In the genomic region with DNA sequence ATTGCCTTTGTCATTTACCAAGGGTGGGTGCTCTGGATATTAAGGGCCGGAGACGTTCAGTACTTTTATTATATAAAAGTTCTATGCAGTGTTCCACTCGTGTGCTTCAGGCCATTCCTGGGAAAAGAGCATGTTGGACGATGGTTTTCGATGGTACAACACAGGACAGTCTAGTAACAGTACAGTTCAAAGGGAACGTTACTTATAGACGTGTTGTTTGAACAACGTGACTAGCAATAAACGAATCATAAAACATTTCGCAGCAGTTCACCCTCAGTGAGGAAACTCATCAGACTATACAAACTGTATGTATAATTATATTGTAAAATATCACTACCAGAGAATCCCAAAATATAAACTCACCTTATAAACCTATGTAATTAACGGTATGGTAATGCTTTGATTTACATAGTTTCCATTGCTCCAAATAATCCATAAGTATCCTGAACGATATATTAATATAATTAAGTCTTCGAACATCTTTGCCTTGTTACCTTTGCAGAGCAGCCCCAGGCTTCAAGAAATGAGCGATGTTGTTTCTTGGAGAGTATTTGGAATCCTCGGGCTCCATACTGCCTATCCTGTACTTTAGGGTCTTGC, we compare ENCODE assay signal across 8 cellular contexts. TPM values are rescaled to one million over a fixed set of nuclear protein-coding genes. Genes with fewer than 3 reads are reported as not detected.
DNase-seq lines count a peak whose midpoint lies in the region; ATAC-seq and TF ChIP-seq lines count a peak whose summit lies in the region.

No MANE protein-coding gene starts in this region.

- H4K20me1 ChIP-seq in KMS-11 (ENCODE audit: insufficient read depth): no peaks in the 10 kb centered on the region

- H3K4me1 ChIP-seq in KMS-11 (ENCODE audit: low read depth, poor library complexity, severe bottlenecking) (peaks cover 27% of the 10 kb centered on the region), colonic mucosa (peaks cover 32% of the 10 kb centered on the region)

- H3K9me3 ChIP-seq in colonic mucosa: no peaks in the 10 kb centered on the region

- H3K4me3 ChIP-seq in AG09309 (ENCODE audit: control insufficient read depth, low read depth, low read length): peak overlapping the region; percentile 88
- H3K4me3 ChIP-seq in KMS-11 (IDR thresholded peaks at IDR 0.05; ENCODE audit: insufficient read depth, low read depth, low read length): peak overlapping the region; percentile 1
- peak overlapping the region; percentile 74 for H3K4me3 ChIP-seq in colonic mucosa

- H3K36me3 ChIP-seq in KMS-11 (ENCODE audit: insufficient read depth) (no peaks in the 10 kb centered on the region), colonic mucosa (no peaks in the 10 kb centered on the region)

- POLR2A ChIA-PET in naive thymus-derived CD8-positive, alpha-beta T cell (lab: Charles Lee): interaction anchor here (1.0 to 5.6 kb wide), 14 partner anchors 9 to 864 kb away, joined by 3 to 78 read pairs (median 4); a partner anchor contains a TSS

- H3K36me3 Mint-ChIP-seq in naive thymus-derived CD8-positive, alpha-beta T cell: peaks cover 0 to 10% (median 0%) of the 10 kb centered on the region in 3 donors

- H3K9ac ChIP-seq in KMS-11: peak overlapping the region; percentile 84
- H3K9ac ChIP-seq in colonic mucosa (ENCODE audit: low read depth in 2 of 2, low read length in 2 of 2): peak overlapping the region in 1 of 2 donors; percentile 84

- peak overlapping the region; percentile 94 to 100 (median 100) for H3K4me3 Mint-ChIP-seq in naive thymus-derived CD8-positive, alpha-beta T cell

- peak overlapping the region; percentile 70 for H3K27ac ChIP-seq in KMS-11
- peak overlapping the region; percentile 73 for H3K27ac ChIP-seq in colonic mucosa

- no peak for TF ChIP-seq POLR2A in erythroblast (IDR thresholded peaks at IDR 0.05; ENCODE audit: low read length)

- H3K9me3 Mint-ChIP-seq in naive thymus-derived CD8-positive, alpha-beta T cell: no peaks in the 10 kb centered on the region

- peak overlapping the region; percentile 95 to 100 (median 98) for H3K27ac Mint-ChIP-seq in naive thymus-derived CD8-positive, alpha-beta T cell

- TF ChIP-seq CTCF in AG09309 (IDR thresholded peaks at IDR 0.05; ENCODE audit: control insufficient read depth, insufficient read depth, low read depth, low read length, missing control alignments) (no peak), KMS-11 (conservative IDR thresholded peaks at IDR 0.05; ENCODE audit: low read depth, low read length) (no peak), colonic mucosa (IDR thresholded peaks at IDR 0.05) (no peak)

- no peaks in the 10 kb centered on the region for H3K27me3 Mint-ChIP-seq in naive thymus-derived CD8-positive, alpha-beta T cell

- intact Hi-C loops in colonic mucosa (cut with DNase I): no loop called here

- no peaks in the 10 kb centered on the region for H3K27me3 ChIP-seq in KMS-11 (ENCODE audit: insufficient read depth, low read depth)
- no peaks in the 10 kb centered on the region for H3K27me3 ChIP-seq in colonic mucosa

- H3K4me2 ChIP-seq in KMS-11: peak overlapping the region; percentile 75

- H3K4me1 Mint-ChIP-seq in naive thymus-derived CD8-positive, alpha-beta T cell: peaks cover 11 to 62% (median 44%) of the 10 kb centered on the region in 4 donors

- H2AFZ ChIP-seq in KMS-11 (ENCODE audit: low read depth): peak overlapping the region; percentile 65

- DNase-seq in AG09309 (ENCODE audit: low read depth): no peak
- no peak for DNase-seq in colonic mucosa
- no peak for DNase-seq in naive thymus-derived CD8-positive, alpha-beta T cell
- DNase-seq in erythroblast (lab: John Stamatoyannopoulos, UW): no peak
- no peak for DNase-seq in NCI-H1436 (lab: John Stamatoyannopoulos, UW)
- DNase-seq in amygdala (lab: John Stamatoyannopoulos, UW): no peak

- ATAC-seq in naive thymus-derived CD8-positive, alpha-beta T cell: no peak
- no peak for ATAC-seq in GM18498 (IDR thresholded peaks at IDR 0.05; ENCODE audit: unreplicated experiment)

- peaks cover 63% of the 10 kb centered on the region for H3K79me2 ChIP-seq in KMS-11 (ENCODE audit: insufficient read depth, low read depth)

RNA-seq across cellular contexts. Expression of a gene that starts 0.6 kb away (rescaled TPM):
- 100 to 1,000 TPM in 1 of 2 donors, 10 to 100 TPM in 1; 68.0 to 127 TPM for total RNA-seq in colonic mucosa
- 100 to 1,000 TPM; 130 to 139 TPM for total RNA-seq in naive thymus-derived CD8-positive, alpha-beta T cell
- 10 to 100 TPM; 55.2 to 70.8 (median 65.0) TPM for polyA plus RNA-seq in naive thymus-derived CD8-positive, alpha-beta T cell

RNA-seq across cellular contexts. Expression of a gene that starts 10.3 kb away (rescaled TPM):
- 10 to 100 TPM; 20.2 to 46.8 TPM for total RNA-seq in colonic mucosa
- total RNA-seq in naive thymus-derived CD8-positive, alpha-beta T cell: 10 to 100 TPM; 36.1 to 37.9 TPM
- polyA plus RNA-seq in naive thymus-derived CD8-positive, alpha-beta T cell: 10 to 100 TPM; 13.1 to 16.1 (median 16.0) TPM

Comparison
In these comparisons a context has a peak if more than half of its experiments do, and no peak if none do; other contexts are left out.
1. H3K4me3 ChIP-seq: peak in every context shown above with its lines; median percentile 88 in AG09309; 74 in colonic mucosa; 1 in KMS-11.